1 cellular context compared by ENCODE assay signal in the genomic region with DNA sequence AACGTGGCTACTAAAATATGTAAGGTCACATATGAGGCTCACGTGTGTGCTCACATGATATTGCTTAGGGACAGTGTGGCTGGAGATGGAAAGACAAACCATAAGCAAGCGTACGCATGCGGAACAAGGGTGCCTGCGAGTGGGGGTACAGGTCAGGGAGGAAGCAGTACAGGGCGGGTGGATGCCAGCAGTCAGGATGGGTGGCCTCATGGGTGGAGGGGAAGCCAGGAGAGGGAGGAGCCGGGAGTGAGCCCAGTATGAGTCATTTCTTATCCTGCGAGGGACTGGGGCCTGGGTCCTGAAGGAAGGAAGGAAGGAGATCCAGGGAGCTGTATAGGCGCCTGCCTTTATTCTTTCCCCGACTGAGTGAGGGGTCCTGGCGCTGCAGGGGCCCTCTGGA.
TF ChIP-seq lines count a peak whose summit lies in the region.

No MANE protein-coding gene starts in this region.

TF ChIP-seq in SK-N-SH, 30 proteins besides CTCF, POLR2A, EP300 and RAD21 (continued from another document):
- TF ChIP-seq, protein P1, sequence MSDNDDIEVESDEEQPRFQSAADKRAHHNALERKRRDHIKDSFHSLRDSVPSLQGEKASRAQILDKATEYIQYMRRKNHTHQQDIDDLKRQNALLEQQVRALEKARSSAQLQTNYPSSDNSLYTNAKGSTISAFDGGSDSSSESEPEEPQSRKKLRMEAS (IDR thresholded peaks at IDR 0.05; ENCODE audit: low read depth), result peak; percentile 36; the same call in 1 of the 2 replicates
- TF ChIP-seq FOXM1 (IDR thresholded peaks at IDR 0.05; ENCODE audit: low read depth), result no peak
